Comparison of ENCODE assay signal across 22 cellular contexts in the genomic region with DNA sequence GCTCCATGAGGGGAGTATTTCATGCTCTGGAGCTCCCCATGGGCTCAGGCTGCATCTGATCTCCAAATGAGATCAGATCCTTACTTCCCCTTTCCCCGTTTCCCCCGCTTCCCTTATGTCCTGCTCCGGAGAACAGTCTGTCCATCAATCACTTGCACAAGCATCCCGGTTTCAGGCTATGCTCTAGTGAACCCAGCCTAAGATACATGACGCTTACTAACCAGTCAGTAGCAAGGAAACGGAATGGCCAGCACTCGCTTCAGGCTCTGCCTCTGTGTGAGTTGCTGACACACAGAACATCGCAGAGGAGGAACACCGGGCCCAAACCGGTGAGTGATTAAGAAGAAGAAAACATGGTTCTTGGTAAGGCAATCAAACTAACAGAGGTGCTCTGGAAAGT. TPM values are rescaled to one million over a fixed set of nuclear protein-coding genes. Genes with fewer than 3 reads are reported as not detected.
DNase-seq lines count a peak whose midpoint lies in the region; ATAC-seq and TF ChIP-seq lines count a peak whose summit lies in the region.
"Had no signal": no experiment of that assay in that cellular context is flagged by ENCODE, and none has a peak within 500 bp of the region (broad histone marks: within the 10 kb centered on the region; RNA-seq: fewer than 3 reads in every experiment).

No MANE protein-coding gene starts in this region.

- H3K27me3 Mint-ChIP-seq in WTC11 (ENCODE audit: low read depth) = no peaks in the 10 kb centered on the region
- no peaks in the 10 kb centered on the region for H3K27me3 Mint-ChIP-seq in natural killer cell treated with Interleukin-12 subunit alpha and Interleukin-12 subunit beta and Interleukin-15 and Interleukin-18, amount 100 ng/mL, for 72 hours

- H3K9me2 ChIP-seq in SK-N-SH = no peaks in the 10 kb centered on the region

- no peaks in the 10 kb centered on the region for H3K9me3 Mint-ChIP-seq in WTC11
- H3K9me3 Mint-ChIP-seq in natural killer cell treated with Interleukin-12 subunit alpha and Interleukin-12 subunit beta and Interleukin-15 and Interleukin-18, amount 100 ng/mL, for 72 hours = no peaks in the 10 kb centered on the region
- H3K9me3 Mint-ChIP-seq: CD8-positive, alpha-beta T cell; H9; HFFc6 had no signal

- no peak for TF ChIP-seq RAD21 in SK-N-SH (IDR thresholded peaks at IDR 0.05; ENCODE audit: low read length)

- H3K36me3 ChIP-seq in SK-N-SH (replicated peaks in 1 of 2; ENCODE audit: control insufficient read depth in 1 of 2, insufficient read depth in 2 of 2, low read length in 1 of 2) = no peaks in the 10 kb centered on the region

- no peak overlapping the region for H3K4me3 Mint-ChIP-seq in WTC11
- H3K4me3 Mint-ChIP-seq in natural killer cell treated with Interleukin-12 subunit alpha and Interleukin-12 subunit beta and Interleukin-15 and Interleukin-18, amount 100 ng/mL, for 72 hours = no peak overlapping the region
- H3K4me3 Mint-ChIP-seq: CD8-positive, alpha-beta T cell; H9; HFFc6 had no signal

- no peaks in the 10 kb centered on the region for H3K4me1 ChIP-seq in SK-N-SH (ENCODE audit: control insufficient read depth in 1 of 2, insufficient read depth in 2 of 2, low read depth in 1 of 2, low read length in 1 of 2)

- no peak overlapping the region for H3K4me2 ChIP-seq in SK-N-SH

- H3K79me2 ChIP-seq in SK-N-SH (ENCODE audit: insufficient read depth) = no peaks in the 10 kb centered on the region

- WGBS in SK-N-SH (ENCODE audit: low lambda C conversion rate) = 39% methylated on average over 10 of the region's 10 CpGs

- no peak overlapping the region for H3K4me3 ChIP-seq in SK-N-SH (ENCODE audit: low read depth in 2 of 2, low read length in 1 of 2)
- H3K4me3 ChIP-seq: GM23248 had no signal

- H3K27ac Mint-ChIP-seq in WTC11 = peak overlapping the region; percentile 50; the same call in 1 of the 2 replicates
- no peak overlapping the region for H3K27ac Mint-ChIP-seq in natural killer cell treated with Interleukin-12 subunit alpha and Interleukin-12 subunit beta and Interleukin-15 and Interleukin-18, amount 100 ng/mL, for 72 hours
- H3K27ac Mint-ChIP-seq: CD8-positive, alpha-beta T cell; H9; HFFc6 had no signal

- CTCF ChIA-PET in SK-N-SH (lab: Yijun Ruan, JAX) = interaction anchor here (0.7 to 32.7 kb wide), 17 partner anchors 8 to 520 kb away, joined by 3 to 1196 read pairs (median 7); a partner anchor contains a TSS
- CTCF ChIA-PET in WTC11 (lab: Charles Lee) = interaction anchor here (1.6 to 7.6 kb wide), 6 partner anchors 10 to 212 kb away, joined by 3 to 355 read pairs (median 16); a partner anchor contains a TSS

- no peak overlapping the region for H3K27ac ChIP-seq in SK-N-SH (ENCODE audit: low read depth in 2 of 2, low read length in 1 of 2)
- H3K27ac ChIP-seq: GM23248, HL-60, RWPE1 had no signal

- H3K27me3 ChIP-seq in SK-N-SH (ENCODE audit: insufficient read depth) = peaks cover 16% of the 10 kb centered on the region; the same call in 1 of the 2 replicates

- no peak for TF ChIP-seq EP300 in SK-N-SH (IDR thresholded peaks at IDR 0.05; ENCODE audit: borderline replicate concordance in 1 of 2, low read depth in 1 of 2, low read length in 1 of 2)

- no peaks in the 10 kb centered on the region for H3K36me3 Mint-ChIP-seq in WTC11
- H3K36me3 Mint-ChIP-seq in natural killer cell treated with Interleukin-12 subunit alpha and Interleukin-12 subunit beta and Interleukin-15 and Interleukin-18, amount 100 ng/mL, for 72 hours = no peaks in the 10 kb centered on the region
- H3K36me3 Mint-ChIP-seq: CD8-positive, alpha-beta T cell had no signal

- peak overlapping the region; percentile 7; the same call in 1 of the 2 replicates for H2AFZ ChIP-seq in SK-N-SH (ENCODE audit: low read depth)
- H2AFZ ChIP-seq: GM23248 had no signal

- DNase-seq in SK-N-SH = no peak
- DNase-seq in WTC11 (ENCODE audit: low spot score) = no peak
- DNase-seq in left kidney (ENCODE audit: low read depth, low spot score) = peak; percentile 81
- no peak for DNase-seq in occipital lobe (lab: John Stamatoyannopoulos, UW)
- DNase-seq in natural killer cell treated with Interleukin-12 subunit alpha and Interleukin-12 subunit beta and Interleukin-15 and Interleukin-18, amount 100 ng/mL, for 72 hours (ENCODE audit: low spot score) = no peak
- DNase-seq: 8988T; C1 segment of cervical spinal cord; Calu3; CD8-positive, alpha-beta T cell; DMS153; H9; HFFc6; NCI-H1105 treated with DMSO at 0.1 percent for 48 hours; NCI-H446; NK-92 treated with Interleukin-12 subunit alpha and Interleukin-12 subunit beta, amount 100 ng/mL, for 24 hours; SHP77 treated with DMSO at 0.1 percent for 48 hours had no signal

- H3K4me1 Mint-ChIP-seq in WTC11 = peaks cover 8% of the 10 kb centered on the region; the same call in 1 of the 2 replicates
- no peaks in the 10 kb centered on the region for H3K4me1 Mint-ChIP-seq in natural killer cell treated with Interleukin-12 subunit alpha and Interleukin-12 subunit beta and Interleukin-15 and Interleukin-18, amount 100 ng/mL, for 72 hours (ENCODE audit: low read depth in 2 of 2)

- no peaks in the 10 kb centered on the region for H3F3A ChIP-seq in SK-N-SH (replicated peaks; ENCODE audit: insufficient read depth)

- no peak overlapping the region for H3K9ac ChIP-seq in SK-N-SH
- H3K9ac ChIP-seq: GM23248 had no signal

- no peaks in the 10 kb centered on the region for H3K9me3 ChIP-seq in SK-N-SH

- ATAC-seq in SK-N-SH treated with all-trans-retinoic acid at 6 μM for 48 hours = no peak
- no peak for ATAC-seq in WTC11
- ATAC-seq in HG03135 (IDR thresholded peaks at IDR 0.05; ENCODE audit: unreplicated experiment) = no peak
- ATAC-seq in natural killer cell treated with Interleukin-12 subunit alpha and Interleukin-12 subunit beta and Interleukin-15 and Interleukin-18, amount 100 ng/mL, for 72 hours = no peak
- ATAC-seq: CD8-positive, alpha-beta T cell; HepG2 had no signal

- no peak for TF ChIP-seq CTCF in SK-N-SH (IDR thresholded peaks at IDR 0.05)
- TF ChIP-seq CTCF in WTC11 (IDR thresholded peaks at IDR 0.05) = no peak

- H4K20me1 ChIP-seq in SK-N-SH (ENCODE audit: insufficient read depth) = no peaks in the 10 kb centered on the region

- POLR2A ChIA-PET in SK-N-SH (lab: Yijun Ruan, JAX) (interaction anchor here (0.7 kb wide), 1 partner anchor 44 kb away, joined by 3 read pairs; no protein-coding TSS in a partner anchor), WTC11 (lab: Charles Lee) (interaction anchor here (0.6 kb wide), 1 partner anchor 11 kb away, joined by 3 read pairs; no protein-coding TSS in a partner anchor)

TF ChIP-seq in SK-N-SH, 30 proteins besides CTCF, POLR2A, EP300 and RAD21:
- TF ChIP-seq SIN3A (IDR thresholded peaks at IDR 0.05; ENCODE audit: borderline replicate concordance, low read depth, low read length) (no peak), CHD2 (IDR thresholded peaks at IDR 0.05; ENCODE audit: low read length, partially characterized antibody) (no peak)

TF ChIP-seq in SK-N-SH treated with all-trans-retinoic acid at 6 μM for 48 hours, 23 proteins besides CTCF, POLR2A, EP300 and RAD21 (continues in another document):
- TF ChIP-seq, protein P1, sequence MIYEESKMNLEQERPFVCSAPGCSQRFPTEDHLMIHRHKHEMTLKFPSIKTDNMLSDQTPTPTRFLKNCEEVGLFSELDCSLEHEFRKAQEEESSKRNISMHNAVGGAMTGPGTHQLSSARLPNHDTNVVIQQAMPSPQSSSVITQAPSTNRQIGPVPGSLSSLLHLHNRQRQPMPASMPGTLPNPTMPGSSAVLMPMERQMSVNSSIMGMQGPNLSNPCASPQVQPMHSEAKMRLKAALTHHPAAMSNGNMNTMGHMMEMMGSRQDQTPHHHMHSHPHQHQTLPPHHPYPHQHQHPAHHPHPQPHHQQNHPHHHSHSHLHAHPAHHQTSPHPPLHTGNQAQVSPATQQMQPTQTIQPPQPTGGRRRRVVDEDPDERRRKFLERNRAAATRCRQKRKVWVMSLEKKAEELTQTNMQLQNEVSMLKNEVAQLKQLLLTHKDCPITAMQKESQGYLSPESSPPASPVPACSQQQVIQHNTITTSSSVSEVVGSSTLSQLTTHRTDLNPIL (CRISPR knock-in tag; IDR thresholded peaks at IDR 0.05; ENCODE audit: low read depth) = no peak

TF ChIP-seq in WTC11, 78 proteins besides CTCF, POLR2A, EP300 and RAD21 (continues in another document):
- TF ChIP-seq, protein P2, sequence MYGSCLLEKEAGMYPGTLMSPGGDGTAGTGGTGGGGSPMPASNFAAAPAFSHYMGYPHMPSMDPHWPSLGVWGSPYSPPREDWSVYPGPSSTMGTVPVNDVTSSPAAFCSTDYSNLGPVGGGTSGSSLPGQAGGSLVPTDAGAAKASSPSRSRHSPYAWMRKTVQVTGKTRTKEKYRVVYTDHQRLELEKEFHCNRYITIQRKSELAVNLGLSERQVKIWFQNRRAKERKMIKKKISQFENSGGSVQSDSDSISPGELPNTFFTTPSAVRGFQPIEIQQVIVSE (CRISPR knock-in tag; IDR thresholded peaks at IDR 0.05; ENCODE audit: borderline replicate concordance) = no peak
- TF ChIP-seq ZNF423 (CRISPR knock-in tag; IDR thresholded peaks at IDR 0.05) (no peak), ATF1 (CRISPR knock-in tag; IDR thresholded peaks at IDR 0.05) (no peak), NFATC4 (CRISPR knock-in tag; IDR thresholded peaks at IDR 0.05) (no peak), FOXP1 (CRISPR knock-in tag; IDR thresholded peaks at IDR 0.05; ENCODE audit: borderline replicate concordance) (no peak), FOXK1 (CRISPR knock-in tag; IDR thresholded peaks at IDR 0.05) (no peak)

RNA-seq across cellular contexts. Expression of a gene that starts 9.4 kb away (rescaled TPM):
- polyA plus RNA-seq in SK-N-SH (2012; rRNA removed) = 382 and 684 TPM in 2 replicates
- 339 and 530 TPM in 2 replicates for polyA plus RNA-seq in SK-N-SH (2012; cell fraction: cytosol; rRNA removed)
- 163 and 201 TPM in 2 replicates for polyA plus RNA-seq in SK-N-SH (2012; cell fraction: nucleus; rRNA removed)
- total RNA-seq in WTC11 (2021) (141 to 156 TPM (median 144 TPM) in 3 replicates), occipital lobe (19.0 TPM)
- total RNA-seq in natural killer cell treated with Interleukin-12 subunit alpha and Interleukin-12 subunit beta and Interleukin-15 and Interleukin-18, amount 100 ng/mL, for 72 hours = 100 to 1,000 TPM in 1 of 2 donors, 10 to 100 TPM in 1; 66.5 to 102 TPM

RNA-seq across cellular contexts. Expression of a gene that starts 25.0 kb away (rescaled TPM):
- 168 and 207 TPM in 2 replicates for polyA plus RNA-seq in SK-N-SH (2012; rRNA removed)
- polyA plus RNA-seq in SK-N-SH (2012; cell fraction: cytosol; rRNA removed) = 158 and 160 TPM in 2 replicates
- 163 and 238 TPM in 2 replicates for polyA plus RNA-seq in SK-N-SH (2012; cell fraction: nucleus; rRNA removed)
- total RNA-seq in WTC11 (2021) (65.1 to 69.7 TPM (median 68.4 TPM) in 3 replicates), occipital lobe (60.0 TPM)
- total RNA-seq in natural killer cell treated with Interleukin-12 subunit alpha and Interleukin-12 subunit beta and Interleukin-15 and Interleukin-18, amount 100 ng/mL, for 72 hours = 100 to 1,000 TPM; 109 to 130 TPM

RNA-seq across cellular contexts. Expression of a gene that starts 52.3 kb away (rescaled TPM):
- 49.9 and 67.7 TPM in 2 replicates for polyA plus RNA-seq in SK-N-SH (2012; rRNA removed)
- 70.5 and 95.0 TPM in 2 replicates for polyA plus RNA-seq in SK-N-SH (2012; cell fraction: cytosol; rRNA removed)
- polyA plus RNA-seq in SK-N-SH (2012; cell fraction: nucleus; rRNA removed) = 47.5 and 95.2 TPM in 2 replicates
- total RNA-seq in WTC11 (2021) (27.0 to 32.6 TPM (median 31.2 TPM) in 3 replicates), occipital lobe (17.9 TPM)
- total RNA-seq in natural killer cell treated with Interleukin-12 subunit alpha and Interleukin-12 subunit beta and Interleukin-15 and Interleukin-18, amount 100 ng/mL, for 72 hours = 100 to 1,000 TPM; 118 to 166 TPM
